28 cellular contexts compared by ENCODE assay signal in genomic region chr17:81302324-81302723, GRCh38.
"Had no signal": no experiment of that assay in that cellular context is flagged by ENCODE, and none has a peak within 500 bp of the region (broad histone marks: within the 10 kb centered on the region; RNA-seq: fewer than 3 reads in every experiment).

No MANE protein-coding gene starts in this region.

- H3K27me3 Mint-ChIP-seq: activated B cell treated with CpG ODN at 0.5 μM for 24 hours; activated CD8-positive, alpha-beta T cell treated with anti-CD3 and anti-CD28 coated beads for 36 hours; activated T-helper 17 cell treated with anti-CD3 and anti-CD28 coated beads, Interleukin-2, amount 50 U/mL, for 72 hours had no signal

- H3K27me3 ChIP-seq: body of pancreas, gastrocnemius medialis, heart left ventricle had no signal

- H3K9me3 ChIP-seq: body of pancreas, gastrocnemius medialis, heart left ventricle had no signal

- DNase-seq: activated B cell treated with CpG ODN at 0.5 μM for 24 hours; activated CD4-positive, alpha-beta T cell treated with anti-CD3 and anti-CD28 coated beads for 48 hours; activated CD4-positive, alpha-beta T cell treated with anti-CD3 and anti-CD28 coated beads, Interleukin-2, amount 50 U/mL, for 1 hour; activated CD4-positive, alpha-beta T cell treated with anti-CD3 and anti-CD28 coated beads, Interleukin-2, amount 50 U/mL, for 48 hours; activated CD8-positive, alpha-beta memory T cell treated with anti-CD3 and anti-CD28 coated beads for 24 hours; activated CD8-positive, alpha-beta T cell treated with anti-CD3 and anti-CD28 coated beads for 36 hours; activated effector memory CD4-positive, alpha-beta T cell treated with Interleukin-2 at 50 U/mL for 16 hours; activated gamma-delta T cell treated with Interleukin-2 at 50 U/mL for 16 hours; activated naive CD4-positive, alpha-beta T cell treated with anti-CD3 and anti-CD28 coated beads, Interleukin-2, amount 50 U/mL, for 16 hours; activated naive CD4-positive, alpha-beta T cell treated with Interleukin-2 at 50 U/mL for 16 hours; activated T-cell treated with anti-CD3 and anti-CD28 coated beads, Interleukin-2, amount 50 U/mL, for 4 hours; amygdala; aorta; caudate nucleus; effector CD8-positive, alpha-beta T cell; glutamatergic neuron; heart left ventricle; T-helper 1 cell; T-helper 17 cell; T1000 had no signal

- H3K4me3 ChIP-seq: body of pancreas, gastrocnemius medialis, heart left ventricle had no signal

- H3K27ac ChIP-seq: body of pancreas, gastrocnemius medialis, heart left ventricle had no signal

- H3K4me3 Mint-ChIP-seq: activated B cell treated with CpG ODN at 0.5 μM for 24 hours; activated CD8-positive, alpha-beta T cell treated with anti-CD3 and anti-CD28 coated beads for 36 hours; activated naive CD8-positive, alpha-beta T cell; activated T-cell treated with anti-CD3 and anti-CD28 coated beads, Interleukin-2, amount 50 U/mL, for 4 hours; activated T-helper 17 cell treated with anti-CD3 and anti-CD28 coated beads, Interleukin-2, amount 50 U/mL, for 72 hours; T-helper 17 cell; T-helper 2 cell treated with Interferon-gamma antibody and Interleukin-4, amounts not matched to agents 5 μg/mL and 100 μg/mL, for 36 hours had no signal

- H3K36me3 ChIP-seq: gastrocnemius medialis, heart left ventricle, WERI-Rb-1 had no signal

- H3K4me1 ChIP-seq: body of pancreas had no signal

- FAIRE-seq: colon had no signal

- H3K27ac Mint-ChIP-seq: activated B cell treated with CpG ODN at 0.5 μM for 24 hours; activated CD8-positive, alpha-beta T cell treated with anti-CD3 and anti-CD28 coated beads for 36 hours; activated naive CD8-positive, alpha-beta T cell; activated T-helper 17 cell treated with anti-CD3 and anti-CD28 coated beads, Interleukin-2, amount 50 U/mL, for 72 hours; T-helper 17 cell; T-helper 2 cell treated with Interferon-gamma antibody and Interleukin-4, amounts not matched to agents 5 μg/mL and 100 μg/mL, for 36 hours had no signal

- ATAC-seq: activated CD4-positive, CD25-positive, alpha-beta regulatory T cell treated with anti-CD3 and anti-CD28 coated beads, Interleukin-2, amount 50 U/mL, for 24 hours; activated CD8-positive, alpha-beta T cell treated with anti-CD3 and anti-CD28 coated beads for 36 hours; activated T-cell treated with anti-CD3 and anti-CD28 coated beads, Interleukin-2, amount 50 U/mL, for 4 hours; activated T-helper 17 cell treated with anti-CD3 and anti-CD28 coated beads, Interleukin-2, amount 50 U/mL, for 72 hours; T-helper 17 cell had no signal

- H3K36me3 Mint-ChIP-seq: activated naive CD8-positive, alpha-beta T cell had no signal

- H3K9me3 Mint-ChIP-seq: activated B cell treated with CpG ODN at 0.5 μM for 24 hours; activated CD8-positive, alpha-beta T cell treated with anti-CD3 and anti-CD28 coated beads for 36 hours; activated T-cell treated with anti-CD3 and anti-CD28 coated beads, Interleukin-2, amount 50 U/mL, for 4 hours; activated T-helper 17 cell treated with anti-CD3 and anti-CD28 coated beads, Interleukin-2, amount 50 U/mL, for 72 hours; T-helper 2 cell treated with Interferon-gamma antibody and Interleukin-4, amounts not matched to agents 5 μg/mL and 100 μg/mL, for 36 hours had no signal
